Comparison of ENCODE assay signal across 8 cellular contexts in genomic region chr16:85821441-85821901, GRCh38. TPM values are rescaled to one million over a fixed set of nuclear protein-coding genes. Genes with fewer than 3 reads are reported as not detected.
DNase-seq lines count a peak whose midpoint lies in the region; ATAC-seq, FAIRE-seq and TF ChIP-seq lines count a peak whose summit lies in the region.

No MANE protein-coding gene starts in this region.

- intact Hi-C loops in cardiac septum (cut with DNase I) (loop anchor here (1.0 to 2.0 kb wide), 3 partner anchors 166 to 697 kb away; no protein-coding TSS in a partner anchor), prostate gland (cut with DNase I) (loop anchor here (2.0 to 10.0 kb wide), 4 partner anchors 163 to 697 kb away; no protein-coding TSS in a partner anchor)

- H3K4me1 ChIP-seq in DND-41 (ENCODE audit: insufficient read depth, low read length) (no peaks in the 10 kb centered on the region), prostate gland (replicated peaks) (no peaks in the 10 kb centered on the region)

- TF ChIP-seq CTCF in DND-41 (IDR thresholded peaks at IDR 0.05; ENCODE audit: borderline replicate concordance, extremely low read depth, low read length, poor library complexity, severe bottlenecking) = peak; percentile 93
- peak; percentile 91 to 97 (median 97) for TF ChIP-seq CTCF in prostate gland (IDR thresholded peaks at IDR 0.05)

- FAIRE-seq in urothelium cell line (lab: Jason Lieb, UNC) = no peak

- H3K79me2 ChIP-seq in DND-41 (ENCODE audit: insufficient read depth, low read length) = no peaks in the 10 kb centered on the region

- peaks cover 11% of the 10 kb centered on the region for H3K27me3 Mint-ChIP-seq in activated naive CD8-positive, alpha-beta T cell treated with anti-CD3 and anti-CD28 coated beads for 36 hours

- H3K27ac ChIP-seq in DND-41 (ENCODE audit: low read length) (no peak overlapping the region), prostate gland (no peak overlapping the region)

- DNase-seq in DND-41 (peak; percentile 72), HCEC 1CT (peak; percentile 80), NCI-H1105 treated with DMSO at 0.1 percent for 48 hours (lab: John Stamatoyannopoulos, UW) (peak; percentile 69), SW480 (ENCODE audit: low spot score) (peak; percentile 80), cardiac septum (ENCODE audit: low spot score) (peak; percentile 85), prostate gland (ENCODE audit: low spot score) (peak; percentile 55), urothelium cell line (ENCODE audit: low spot score) (peak; percentile 89)
- DNase-seq in activated naive CD8-positive, alpha-beta T cell treated with anti-CD3 and anti-CD28 coated beads for 36 hours = peak; percentile 81

- H3K36me3 Mint-ChIP-seq in activated naive CD8-positive, alpha-beta T cell treated with anti-CD3 and anti-CD28 coated beads for 36 hours = no peaks in the 10 kb centered on the region

- 3% methylated on average over 20 of the region's 20 CpGs for WGBS in prostate gland

- H3K9ac ChIP-seq in DND-41 (ENCODE audit: low read depth, low read length) = no peak overlapping the region

- H4K20me1 ChIP-seq in DND-41 (ENCODE audit: insufficient read depth, low read length) = 0 out of 2 replicates have a peak, but pooled peaks cover 6% of the 10 kb centered on the region

- peaks cover 7% of the 10 kb centered on the region for H3K4me1 Mint-ChIP-seq in activated naive CD8-positive, alpha-beta T cell treated with anti-CD3 and anti-CD28 coated beads for 36 hours

- no peak overlapping the region for H3K4me3 ChIP-seq in DND-41 (ENCODE audit: low read depth in 1 of 2, low read length in 2 of 2)
- no peak overlapping the region for H3K4me3 ChIP-seq in prostate gland

- no peaks in the 10 kb centered on the region for H3K9me3 Mint-ChIP-seq in activated naive CD8-positive, alpha-beta T cell treated with anti-CD3 and anti-CD28 coated beads for 36 hours

- H3K9me3 ChIP-seq in DND-41 (ENCODE audit: insufficient read depth, low read length, severe bottlenecking) (no peaks in the 10 kb centered on the region), prostate gland (no peaks in the 10 kb centered on the region)

- no peak overlapping the region for H3K4me3 Mint-ChIP-seq in activated naive CD8-positive, alpha-beta T cell treated with anti-CD3 and anti-CD28 coated beads for 36 hours

- H2AFZ ChIP-seq in DND-41 (ENCODE audit: low read depth, low read length) = no peak overlapping the region

- no peaks in the 10 kb centered on the region for H3K36me3 ChIP-seq in DND-41 (ENCODE audit: insufficient read depth, low read length)
- H3K36me3 ChIP-seq in prostate gland = no peaks in the 10 kb centered on the region

- H3K4me2 ChIP-seq in DND-41 (ENCODE audit: insufficient read depth, low read length) = no peak overlapping the region

- no peak overlapping the region for H3K27ac Mint-ChIP-seq in activated naive CD8-positive, alpha-beta T cell treated with anti-CD3 and anti-CD28 coated beads for 36 hours

- ATAC-seq in DND-41 (ENCODE audit: insufficient read depth, low read depth) = peak; percentile 88

- peaks cover 7% of the 10 kb centered on the region for H3K27me3 ChIP-seq in DND-41 (ENCODE audit: insufficient read depth, low read length, poor library complexity)
- H3K27me3 ChIP-seq in prostate gland (replicated peaks; ENCODE audit: insufficient read depth) = peaks cover 5% of the 10 kb centered on the region

- no peak for TF ChIP-seq POLR2A in prostate gland (IDR thresholded peaks at IDR 0.05)

RNA-seq across cellular contexts. Expression of gene COX4I1, which starts 22.0 kb away (rescaled TPM):
- 100 to 1,000 TPM; 524 to 548 TPM for total RNA-seq in activated naive CD8-positive, alpha-beta T cell treated with anti-CD3 and anti-CD28 coated beads for 36 hours
- 1,440 TPM for total RNA-seq in cardiac septum
- 100 to 1,000 TPM; 345 to 562 TPM for total RNA-seq in prostate gland

RNA-seq across cellular contexts. Expression of gene EMC8, which starts 22.1 kb away (rescaled TPM):
- 10 to 100 TPM; 49.4 to 51.0 TPM for total RNA-seq in activated naive CD8-positive, alpha-beta T cell treated with anti-CD3 and anti-CD28 coated beads for 36 hours
- total RNA-seq in cardiac septum (20.3 TPM), prostate gland (10 to 100 TPM; 30.2 to 38.8 TPM)
